In genomic region chr3:57971975-57972374, GRCh38 we compare ENCODE assay signal across 14 cellular contexts. TPM values are rescaled to one million over a fixed set of nuclear protein-coding genes. Genes with fewer than 3 reads are reported as not detected.
DNase-seq lines count a peak whose midpoint lies in the region; ATAC-seq and TF ChIP-seq lines count a peak whose summit lies in the region.
"Had no signal": no experiment of that assay in that cellular context is flagged by ENCODE, and none has a peak within 500 bp of the region (broad histone marks: within the 10 kb centered on the region; RNA-seq: fewer than 3 reads in every experiment).

No MANE protein-coding gene starts in this region.

- no peaks in the 10 kb centered on the region for H3K36me3 ChIP-seq in CD4-positive, CD25-positive, alpha-beta regulatory T cell (ENCODE audit: control insufficient read depth, insufficient read depth, low read length)
- no peaks in the 10 kb centered on the region for H3K36me3 ChIP-seq in Peyer's patch
- no peaks in the 10 kb centered on the region for H3K36me3 ChIP-seq in prostate gland
- H3K36me3 ChIP-seq in left lung, result no peaks in the 10 kb centered on the region
- H3K36me3 ChIP-seq: upper lobe of left lung had no signal

- no peak for TF ChIP-seq CTCF in Peyer's patch (IDR thresholded peaks at IDR 0.05)
- TF ChIP-seq CTCF in foreskin keratinocyte (conservative IDR thresholded peaks at IDR 0.05), result no peak
- no peak for TF ChIP-seq CTCF in prostate gland (IDR thresholded peaks at IDR 0.05)
- TF ChIP-seq CTCF in left lung (IDR thresholded peaks at IDR 0.05), result no peak

- no peaks in the 10 kb centered on the region for H3K36me3 Mint-ChIP-seq in CD4-positive, CD25-positive, alpha-beta regulatory T cell

- DNase-seq in CD4-positive, CD25-positive, alpha-beta regulatory T cell, result no peak
- DNase-seq in Peyer's patch, result peak in 2 of 3 donors; percentile 94 to 97
- DNase-seq in foreskin keratinocyte, result no peak
- peak; percentile 31 for DNase-seq in prostate gland (ENCODE audit: low spot score)
- DNase-seq in NCI-H1436 treated with DMSO at 0.1 percent for 48 hours (lab: John Stamatoyannopoulos, UW), result no peak
- DNase-seq in left lung, result no peak
- DNase-seq: activated CD8-positive, alpha-beta T cell treated with anti-CD3 and anti-CD28 coated beads for 36 hours; activated effector memory CD4-positive, alpha-beta T cell treated with anti-CD3 and anti-CD28 coated beads, Interleukin-2, amount 50 U/mL, for 16 hours; NCI-H1694; occipital lobe; SHP77 treated with DMSO at 0.1 percent for 48 hours; upper lobe of left lung had no signal

- H3K27ac ChIP-seq in CD4-positive, CD25-positive, alpha-beta regulatory T cell (ENCODE audit: insufficient read depth, low read length, poor library complexity, severe bottlenecking), result no peak overlapping the region
- peak overlapping the region in 3 of 4 donors; percentile 75 to 95 (median 94) for H3K27ac ChIP-seq in Peyer's patch
- H3K27ac ChIP-seq in foreskin keratinocyte, result peak overlapping the region; percentile 2
- H3K27ac ChIP-seq in prostate gland, result peak overlapping the region; percentile 77 to 89
- H3K27ac ChIP-seq in left lung, result no peak overlapping the region
- H3K27ac ChIP-seq: upper lobe of left lung had no signal

- H3K4me3 Mint-ChIP-seq in CD4-positive, CD25-positive, alpha-beta regulatory T cell, result no peak overlapping the region
- H3K4me3 Mint-ChIP-seq: activated CD8-positive, alpha-beta T cell treated with anti-CD3 and anti-CD28 coated beads for 36 hours had no signal

- peak in 1 of 2 donors; percentile 64 for TF ChIP-seq POLR2A in Peyer's patch (IDR thresholded peaks at IDR 0.05)
- TF ChIP-seq POLR2A in prostate gland (IDR thresholded peaks at IDR 0.05), result no peak

- no peaks in the 10 kb centered on the region for H3K27me3 ChIP-seq in CD4-positive, CD25-positive, alpha-beta regulatory T cell (ENCODE audit: control insufficient read depth, insufficient read depth, low read length)
- H3K27me3 ChIP-seq in Peyer's patch (no peaks in the 10 kb centered on the region), foreskin keratinocyte (no peaks in the 10 kb centered on the region), prostate gland (replicated peaks; ENCODE audit: insufficient read depth) (no peaks in the 10 kb centered on the region), left lung (no peaks in the 10 kb centered on the region)
- H3K27me3 ChIP-seq: upper lobe of left lung had no signal

- no peaks in the 10 kb centered on the region for H3K9me3 ChIP-seq in CD4-positive, CD25-positive, alpha-beta regulatory T cell (ENCODE audit: control insufficient read depth in 2 of 2, low read length in 2 of 2)
- H3K9me3 ChIP-seq in Peyer's patch, result no peaks in the 10 kb centered on the region
- H3K9me3 ChIP-seq in prostate gland, result no peaks in the 10 kb centered on the region
- H3K9me3 ChIP-seq in left lung, result no peaks in the 10 kb centered on the region
- H3K9me3 ChIP-seq: upper lobe of left lung had no signal

- WGBS in prostate gland, result 32% methylated on average over 4 of the region's 4 CpGs

- peaks cover 4% of the 10 kb centered on the region for H3K27me3 Mint-ChIP-seq in CD4-positive, CD25-positive, alpha-beta regulatory T cell
- H3K27me3 Mint-ChIP-seq: activated CD8-positive, alpha-beta T cell treated with anti-CD3 and anti-CD28 coated beads for 36 hours had no signal

- peaks cover 0 to 8% (median 4%) of the 10 kb centered on the region in 4 donors for H3K4me1 Mint-ChIP-seq in CD4-positive, CD25-positive, alpha-beta regulatory T cell

- H3K27ac Mint-ChIP-seq in CD4-positive, CD25-positive, alpha-beta regulatory T cell, result peak overlapping the region in 2 of 3 donors; percentile 78 to 84
- H3K27ac Mint-ChIP-seq: activated CD8-positive, alpha-beta T cell treated with anti-CD3 and anti-CD28 coated beads for 36 hours had no signal

- H3K9me3 Mint-ChIP-seq in CD4-positive, CD25-positive, alpha-beta regulatory T cell, result peaks cover 0 to 5% (median 0%) of the 10 kb centered on the region in 7 donors
- H3K9me3 Mint-ChIP-seq: activated CD8-positive, alpha-beta T cell treated with anti-CD3 and anti-CD28 coated beads for 36 hours had no signal

- intact Hi-C loops in prostate gland (cut with DNase I) (no loop called here), left lung (cut with DNase I) (no loop called here)

- no peak overlapping the region for H3K4me3 ChIP-seq in CD4-positive, CD25-positive, alpha-beta regulatory T cell (ENCODE audit: low read depth, low read length)
- H3K4me3 ChIP-seq in Peyer's patch (peak overlapping the region in 2 of 4 donors; percentile 15 to 23), prostate gland (peak overlapping the region in 1 of 2 donors; percentile 25), left lung (no peak overlapping the region)
- H3K4me3 ChIP-seq: upper lobe of left lung had no signal

- no peak for ATAC-seq in CD4-positive, CD25-positive, alpha-beta regulatory T cell (ENCODE audit: low read depth in 2 of 2)
- ATAC-seq in foreskin keratinocyte (no peak), HG03045 (IDR thresholded peaks at IDR 0.05; ENCODE audit: unreplicated experiment) (no peak), left lung (no peak), GM21381 (IDR thresholded peaks at IDR 0.05; ENCODE audit: unreplicated experiment) (no peak)
- ATAC-seq: activated CD8-positive, alpha-beta T cell treated with anti-CD3 and anti-CD28 coated beads for 36 hours had no signal

- H3K4me1 ChIP-seq in CD4-positive, CD25-positive, alpha-beta regulatory T cell (ENCODE audit: control insufficient read depth, insufficient read depth, low read length, poor library complexity, severe bottlenecking), result no peaks in the 10 kb centered on the region
- H3K4me1 ChIP-seq in Peyer's patch (peaks cover 0 to 57% (median 6%) of the 10 kb centered on the region in 4 donors), foreskin keratinocyte (peaks cover 43% of the 10 kb centered on the region), prostate gland (replicated peaks) (peaks cover 6% of the 10 kb centered on the region), left lung (peaks cover 0 to 22% of the 10 kb centered on the region in 2 donors)

RNA-seq across cellular contexts. Expression of gene FLNB, which starts 36.2 kb away (rescaled TPM):
- total RNA-seq in CD4-positive, CD25-positive, alpha-beta regulatory T cell, result 40.8 TPM
- polyA plus RNA-seq in CD4-positive, CD25-positive, alpha-beta regulatory T cell, result 10 to 100 TPM in 2 of 4 donors, 1 to 10 TPM in 2; 8.9 to 14.9 (median 12.2) TPM
- total RNA-seq in Peyer's patch (100 to 1,000 TPM; 116 to 533 (median 439) TPM), foreskin keratinocyte (399 and 593 TPM in 2 replicates), prostate gland (100 to 1,000 TPM; 331 to 408 TPM), left lung (100 to 1,000 TPM in 1 of 2 donors, 10 to 100 TPM in 1; 80.1 to 126 TPM)
- polyA plus RNA-seq in foreskin keratinocyte, result 317 and 485 TPM in 2 replicates

Comparison
In these comparisons a context has a peak if more than half of its experiments do, and no peak if none do; other contexts are left out.
1. DNase-seq: peak in Peyer's patch (2 of 3) and prostate gland (single experiment); none in CD4-positive, CD25-positive, alpha-beta regulatory T cell (0 of 3), foreskin keratinocyte (0 of 2), NCI-H1436 treated with DMSO at 0.1 percent for 48 hours (single experiment) and left lung (0 of 2).
2. H3K27ac ChIP-seq: peak in Peyer's patch (3 of 4), foreskin keratinocyte (single experiment) and prostate gland (2 of 2); none in CD4-positive, CD25-positive, alpha-beta regulatory T cell (single experiment) and left lung (0 of 2).